In genomic region chr1:202088216-202088615, GRCh38 we compare ENCODE assay signal across 1 cellular context.
TF ChIP-seq lines count a peak whose summit lies in the region.

No MANE protein-coding gene starts in this region.

TF ChIP-seq in IMR-90, 13 proteins besides CTCF, POLR2A, EP300 and RAD21 (continued from another document):
- TF ChIP-seq FOS (IDR thresholded peaks at IDR 0.05; ENCODE audit: low read depth, low read length), result no peak
- TF ChIP-seq CHD1 (IDR thresholded peaks at IDR 0.05; ENCODE audit: low read depth, low read length), result no peak
- no peak for TF ChIP-seq ELK1 (IDR thresholded peaks at IDR 0.05; ENCODE audit: borderline replicate concordance, low read depth, low read length)
- TF ChIP-seq NFE2L2 (IDR thresholded peaks at IDR 0.05; ENCODE audit: low read depth, low read length), result no peak
- TF ChIP-seq SMC3 (IDR thresholded peaks at IDR 0.05; ENCODE audit: low read depth, low read length), result no peak
- no peak for TF ChIP-seq MAZ (IDR thresholded peaks at IDR 0.05; ENCODE audit: borderline replicate concordance, low read depth, low read length)
- TF ChIP-seq RFX5 (IDR thresholded peaks at IDR 0.05; ENCODE audit: low read depth, low read length), result no peak
- TF ChIP-seq RCOR1 (IDR thresholded peaks at IDR 0.05; ENCODE audit: insufficient replicate concordance, low read length), result no peak
- no peak for TF ChIP-seq BHLHE40 (IDR thresholded peaks at IDR 0.05; ENCODE audit: low read depth, low read length)
- no peak for TF ChIP-seq MXI1 (IDR thresholded peaks at IDR 0.05; ENCODE audit: borderline replicate concordance, low read depth, low read length)
- TF ChIP-seq USF2 (IDR thresholded peaks at IDR 0.05; ENCODE audit: low read depth, low read length), result no peak
